In genomic region chr20:37309941-37310590, GRCh38 we compare ENCODE assay signal across 15 cellular contexts. TPM values are rescaled to one million over a fixed set of nuclear protein-coding genes. Genes with fewer than 3 reads are reported as not detected.
DNase-seq lines count a peak whose midpoint lies in the region; ATAC-seq and TF ChIP-seq lines count a peak whose summit lies in the region.
"Had no signal": no experiment of that assay in that cellular context is flagged by ENCODE, and none has a peak within 500 bp of the region (broad histone marks: within the 10 kb centered on the region; RNA-seq: fewer than 3 reads in every experiment).

No MANE protein-coding gene starts in this region.

- peak overlapping the region; percentile 52 for H3K27ac Mint-ChIP-seq in activated CD4-positive, alpha-beta memory T cell treated with anti-CD3 and anti-CD28 coated beads for 36 hours
- no peak overlapping the region for H3K27ac Mint-ChIP-seq in activated CD4-positive, alpha-beta memory T cell treated with anti-CD3 and anti-CD28 coated beads, Interleukin-2, amount 10 ng/mL, durations not matched to agents 7 days and 5 days
- peak overlapping the region; percentile 35 for H3K27ac Mint-ChIP-seq in stimulated activated memory B cell treated with anti-CD40 and anti-IgM and Interleukin-4, amounts not matched to agents 10 μg/mL and 1 μg/mL and 100 μg/mL, for 72 hours
- H3K27ac Mint-ChIP-seq in naive thymus-derived CD4-positive, alpha-beta T cell = peak overlapping the region in 1 of 9 donors; percentile 25
- H3K27ac Mint-ChIP-seq: T-cell had no signal

- H3K27me3 Mint-ChIP-seq in activated CD4-positive, alpha-beta memory T cell treated with anti-CD3 and anti-CD28 coated beads for 36 hours = no peaks in the 10 kb centered on the region
- no peaks in the 10 kb centered on the region for H3K27me3 Mint-ChIP-seq in activated CD4-positive, alpha-beta memory T cell treated with anti-CD3 and anti-CD28 coated beads, Interleukin-2, amount 10 ng/mL, durations not matched to agents 7 days and 5 days
- no peaks in the 10 kb centered on the region for H3K27me3 Mint-ChIP-seq in stimulated activated memory B cell treated with anti-CD40 and anti-IgM and Interleukin-4, amounts not matched to agents 10 μg/mL and 1 μg/mL and 100 μg/mL, for 72 hours
- no peaks in the 10 kb centered on the region for H3K27me3 Mint-ChIP-seq in naive thymus-derived CD4-positive, alpha-beta T cell
- H3K27me3 Mint-ChIP-seq: naive B cell, T-cell had no signal

- peak overlapping the region in 2 of 5 donors; percentile 56 to 60 for H3K27ac ChIP-seq in adrenal gland
- no peak overlapping the region for H3K27ac ChIP-seq in lower lobe of right lung
- no peak overlapping the region for H3K27ac ChIP-seq in naive thymus-derived CD4-positive, alpha-beta T cell (ENCODE audit: low read depth, low read length)
- H3K27ac ChIP-seq: dorsolateral prefrontal cortex, foreskin keratinocyte had no signal

- peak; percentile 45 to 56 for ATAC-seq in lower lobe of right lung
- no peak for ATAC-seq in stimulated activated memory B cell treated with anti-CD40 and anti-IgM and Interleukin-4, amounts not matched to agents 10 μg/mL and 1 μg/mL and 100 μg/mL, for 72 hours
- no peak for ATAC-seq in naive thymus-derived CD4-positive, alpha-beta T cell
- no peak for ATAC-seq in HG02870 (IDR thresholded peaks at IDR 0.05; ENCODE audit: unreplicated experiment)
- ATAC-seq: foreskin keratinocyte, T-cell had no signal

- H3K4me1 Mint-ChIP-seq in activated CD4-positive, alpha-beta memory T cell treated with anti-CD3 and anti-CD28 coated beads for 36 hours (ENCODE audit: low read depth) = peaks cover 23% of the 10 kb centered on the region
- H3K4me1 Mint-ChIP-seq in activated CD4-positive, alpha-beta memory T cell treated with anti-CD3 and anti-CD28 coated beads, Interleukin-2, amount 10 ng/mL, durations not matched to agents 7 days and 5 days = peaks cover 25% of the 10 kb centered on the region
- H3K4me1 Mint-ChIP-seq in stimulated activated memory B cell treated with anti-CD40 and anti-IgM and Interleukin-4, amounts not matched to agents 10 μg/mL and 1 μg/mL and 100 μg/mL, for 72 hours = peaks cover 67% of the 10 kb centered on the region
- peaks cover 13 to 28% (median 17%) of the 10 kb centered on the region in 7 donors for H3K4me1 Mint-ChIP-seq in naive thymus-derived CD4-positive, alpha-beta T cell

- POLR2A ChIA-PET in activated CD4-positive, alpha-beta memory T cell treated with anti-CD3 and anti-CD28 coated beads for 36 hours (lab: Charles Lee) = no interaction called here
- POLR2A ChIA-PET in activated CD4-positive, alpha-beta memory T cell treated with anti-CD3 and anti-CD28 coated beads, Interleukin-2, amount 10 ng/mL, durations not matched to agents 7 days and 5 days (lab: Charles Lee) = interaction anchor here (1.1 kb wide), 1 partner anchor 17 kb away, joined by 3 read pairs; no protein-coding TSS in a partner anchor
- POLR2A ChIA-PET in naive thymus-derived CD4-positive, alpha-beta T cell (lab: Charles Lee) = no interaction called here

- intact Hi-C loops in activated CD4-positive, alpha-beta memory T cell treated with anti-CD3 and anti-CD28 coated beads for 36 hours (cut with micrococcal nuclease) = no loop called here
- intact Hi-C loops in adrenal gland (cut with DNase I) (no loop called here), lower lobe of right lung (cut with DNase I) (no loop called here)
- intact Hi-C loops in naive thymus-derived CD4-positive, alpha-beta T cell (cut with micrococcal nuclease) = no loop called here

- H3K9me3 ChIP-seq in adrenal gland (replicated peaks in 1 of 3) = no peaks in the 10 kb centered on the region
- H3K9me3 ChIP-seq in lower lobe of right lung = no peaks in the 10 kb centered on the region
- H3K9me3 ChIP-seq in naive thymus-derived CD4-positive, alpha-beta T cell (ENCODE audit: control insufficient read depth in 2 of 3, low read length in 3 of 3) = no peaks in the 10 kb centered on the region
- H3K9me3 ChIP-seq: tibial nerve had no signal

- TF ChIP-seq CTCF in adrenal gland (IDR thresholded peaks at IDR 0.05) (no peak), lower lobe of right lung (IDR thresholded peaks at IDR 0.05) (no peak)

- H3K9me3 Mint-ChIP-seq in activated CD4-positive, alpha-beta memory T cell treated with anti-CD3 and anti-CD28 coated beads for 36 hours = no peaks in the 10 kb centered on the region
- no peaks in the 10 kb centered on the region for H3K9me3 Mint-ChIP-seq in activated CD4-positive, alpha-beta memory T cell treated with anti-CD3 and anti-CD28 coated beads, Interleukin-2, amount 10 ng/mL, durations not matched to agents 7 days and 5 days
- H3K9me3 Mint-ChIP-seq in stimulated activated memory B cell treated with anti-CD40 and anti-IgM and Interleukin-4, amounts not matched to agents 10 μg/mL and 1 μg/mL and 100 μg/mL, for 72 hours = no peaks in the 10 kb centered on the region
- no peaks in the 10 kb centered on the region for H3K9me3 Mint-ChIP-seq in naive thymus-derived CD4-positive, alpha-beta T cell
- H3K9me3 Mint-ChIP-seq: immature natural killer cell, naive B cell, T-cell had no signal

- H3K4me3 ChIP-seq in adrenal gland (no peak overlapping the region), lower lobe of right lung (no peak overlapping the region)
- H3K4me3 ChIP-seq in naive thymus-derived CD4-positive, alpha-beta T cell (ENCODE audit: low read length) = no peak overlapping the region
- H3K4me3 ChIP-seq: dorsolateral prefrontal cortex, tibial nerve had no signal

- H3K4me3 Mint-ChIP-seq in activated CD4-positive, alpha-beta memory T cell treated with anti-CD3 and anti-CD28 coated beads for 36 hours = no peak overlapping the region
- H3K4me3 Mint-ChIP-seq in activated CD4-positive, alpha-beta memory T cell treated with anti-CD3 and anti-CD28 coated beads, Interleukin-2, amount 10 ng/mL, durations not matched to agents 7 days and 5 days = no peak overlapping the region
- no peak overlapping the region for H3K4me3 Mint-ChIP-seq in stimulated activated memory B cell treated with anti-CD40 and anti-IgM and Interleukin-4, amounts not matched to agents 10 μg/mL and 1 μg/mL and 100 μg/mL, for 72 hours
- no peak overlapping the region for H3K4me3 Mint-ChIP-seq in naive thymus-derived CD4-positive, alpha-beta T cell
- H3K4me3 Mint-ChIP-seq: immature natural killer cell, naive B cell, T-cell had no signal

- H3K36me3 ChIP-seq in adrenal gland (replicated peaks in 1 of 2) = no peaks in the 10 kb centered on the region
- H3K36me3 ChIP-seq in lower lobe of right lung = peaks cover 57% of the 10 kb centered on the region
- peaks cover 0 to 23% (median 5%) of the 10 kb centered on the region in 3 experiments for H3K36me3 ChIP-seq in naive thymus-derived CD4-positive, alpha-beta T cell (ENCODE audit: control insufficient read depth in 2 of 3, insufficient read depth in 3 of 3, low read length in 3 of 3)

- CTCF ChIA-PET in activated CD4-positive, alpha-beta memory T cell treated with anti-CD3 and anti-CD28 coated beads for 36 hours (lab: Charles Lee) = no interaction called here
- CTCF ChIA-PET in activated CD4-positive, alpha-beta memory T cell treated with anti-CD3 and anti-CD28 coated beads, Interleukin-2, amount 10 ng/mL, durations not matched to agents 7 days and 5 days (lab: Charles Lee) = no interaction called here
- CTCF ChIA-PET in naive thymus-derived CD4-positive, alpha-beta T cell (lab: Charles Lee) = no interaction called here

- no peak for TF ChIP-seq POLR2A in adrenal gland (IDR thresholded peaks at IDR 0.05)

- peaks cover 12% of the 10 kb centered on the region for H3K36me3 Mint-ChIP-seq in activated CD4-positive, alpha-beta memory T cell treated with anti-CD3 and anti-CD28 coated beads for 36 hours
- peaks cover 9% of the 10 kb centered on the region for H3K36me3 Mint-ChIP-seq in activated CD4-positive, alpha-beta memory T cell treated with anti-CD3 and anti-CD28 coated beads, Interleukin-2, amount 10 ng/mL, durations not matched to agents 7 days and 5 days (ENCODE audit: low read depth)
- H3K36me3 Mint-ChIP-seq in stimulated activated memory B cell treated with anti-CD40 and anti-IgM and Interleukin-4, amounts not matched to agents 10 μg/mL and 1 μg/mL and 100 μg/mL, for 72 hours = peaks cover 54% of the 10 kb centered on the region
- peaks cover 0 to 38% (median 7%) of the 10 kb centered on the region in 5 donors for H3K36me3 Mint-ChIP-seq in naive thymus-derived CD4-positive, alpha-beta T cell

- peaks cover 7 to 35% of the 10 kb centered on the region in 2 donors for H3K4me1 ChIP-seq in adrenal gland (replicated peaks in 1 of 2)
- peaks cover 30% of the 10 kb centered on the region for H3K4me1 ChIP-seq in lower lobe of right lung
- H3K4me1 ChIP-seq in naive thymus-derived CD4-positive, alpha-beta T cell (ENCODE audit: control insufficient read depth in 2 of 2, insufficient read depth in 2 of 2, low read length in 2 of 2) = no peaks in the 10 kb centered on the region

- no peak for DNase-seq in activated CD4-positive, alpha-beta memory T cell treated with anti-CD3 and anti-CD28 coated beads for 36 hours
- no peak for DNase-seq in activated CD4-positive, alpha-beta memory T cell treated with anti-CD3 and anti-CD28 coated beads, Interleukin-2, amount 10 ng/mL, durations not matched to agents 7 days and 5 days
- peak in 6 of 7 donors; percentile 57 to 78 (median 70) for DNase-seq in adrenal gland
- no peak for DNase-seq in lower lobe of right lung
- no peak for DNase-seq in naive thymus-derived CD4-positive, alpha-beta T cell
- no peak for DNase-seq in putamen (ENCODE audit: low spot score)
- DNase-seq: dorsolateral prefrontal cortex, foreskin keratinocyte, immature natural killer cell, naive B cell, NCI-H510A treated with DMSO at 0.1 percent for 48 hours, T-cell had no signal

- H3K27me3 ChIP-seq in adrenal gland = no peaks in the 10 kb centered on the region
- H3K27me3 ChIP-seq in lower lobe of right lung (ENCODE audit: low read depth) = no peaks in the 10 kb centered on the region
- no peaks in the 10 kb centered on the region for H3K27me3 ChIP-seq in naive thymus-derived CD4-positive, alpha-beta T cell (ENCODE audit: control insufficient read depth in 2 of 2, insufficient read depth in 2 of 2, low read length in 2 of 2)
- H3K27me3 ChIP-seq: dorsolateral prefrontal cortex, foreskin keratinocyte, tibial nerve had no signal

- WGBS in adrenal gland, 4 donors = 40 to 55% (median 51%) methylated on average over 15 to 16 of the region's 16 CpGs

RNA-seq across cellular contexts. Expression of gene MANBAL, which starts 20.6 kb away (rescaled TPM):
- 10 to 100 TPM; 11.9 to 12.5 TPM for total RNA-seq in activated CD4-positive, alpha-beta memory T cell treated with anti-CD3 and anti-CD28 coated beads for 36 hours
- total RNA-seq in activated CD4-positive, alpha-beta memory T cell treated with anti-CD3 and anti-CD28 coated beads, Interleukin-2, amount 10 ng/mL, durations not matched to agents 7 days and 5 days = 1 to 10 TPM; 9.0 to 9.7 TPM
- total RNA-seq in adrenal gland (100 to 1,000 TPM in 1 of 8 donors, 10 to 100 TPM in 7; 13.9 to 364 (median 54.8) TPM), lower lobe of right lung (28.2 TPM)
- 100 to 1,000 TPM in 1 of 3 donors, 10 to 100 TPM in 2; 53.7 to 101 (median 67.3) TPM for polyA plus RNA-seq in adrenal gland
- total RNA-seq in naive thymus-derived CD4-positive, alpha-beta T cell = 10 to 100 TPM in 3 of 5 experiments, 1 to 10 TPM in 2; 4.2 to 12.3 (median 11.5) TPM
- polyA plus RNA-seq in naive thymus-derived CD4-positive, alpha-beta T cell = 10 to 100 TPM; 21.2 to 28.4 TPM

RNA-seq across cellular contexts. Expression of gene SRC, which starts 35.9 kb away (rescaled TPM):
- 1 to 10 TPM; 5.3 to 6.1 TPM for total RNA-seq in activated CD4-positive, alpha-beta memory T cell treated with anti-CD3 and anti-CD28 coated beads for 36 hours
- 1 to 10 TPM; 2.6 to 2.7 TPM for total RNA-seq in activated CD4-positive, alpha-beta memory T cell treated with anti-CD3 and anti-CD28 coated beads, Interleukin-2, amount 10 ng/mL, durations not matched to agents 7 days and 5 days
- total RNA-seq in adrenal gland = 10 to 100 TPM; 40.1 to 83.0 (median 58.5) TPM
- polyA plus RNA-seq in adrenal gland = 10 to 100 TPM; 45.6 to 68.6 (median 49.0) TPM
- 72.7 TPM for total RNA-seq in lower lobe of right lung
- total RNA-seq in naive thymus-derived CD4-positive, alpha-beta T cell = 10 to 100 TPM in 1 of 5 experiments, 1 to 10 TPM in 4; 2.8 to 26.6 (median 4.4) TPM
- under 1 TPM; 0.63 to 0.82 TPM for polyA plus RNA-seq in naive thymus-derived CD4-positive, alpha-beta T cell

RNA-seq across cellular contexts. Expression of gene GHRH, which starts 48.5 kb away (rescaled TPM):
- total RNA-seq in activated CD4-positive, alpha-beta memory T cell treated with anti-CD3 and anti-CD28 coated beads for 36 hours = not detected
- not detected for total RNA-seq in activated CD4-positive, alpha-beta memory T cell treated with anti-CD3 and anti-CD28 coated beads, Interleukin-2, amount 10 ng/mL, durations not matched to agents 7 days and 5 days
- not detected for total RNA-seq in adrenal gland
- polyA plus RNA-seq in adrenal gland = 10 to 100 TPM in 1 of 3 donors, under 1 TPM in 1, not detected in 1; 0.91 to 26.1 TPM
- not detected for total RNA-seq in lower lobe of right lung
- not detected for total RNA-seq in naive thymus-derived CD4-positive, alpha-beta T cell
- polyA plus RNA-seq in naive thymus-derived CD4-positive, alpha-beta T cell = not detected
- total RNA-seq: foreskin keratinocyte, T-cell, tibial nerve had no signal
- polyA plus RNA-seq: foreskin keratinocyte, immature natural killer cell had no signal

Comparison
In these comparisons a context has a peak if more than half of its experiments do, and no peak if none do; other contexts are left out.
1. DNase-seq: peak in adrenal gland (6 of 7); none in activated CD4-positive, alpha-beta memory T cell treated with anti-CD3 and anti-CD28 coated beads for 36 hours (single experiment), activated CD4-positive, alpha-beta memory T cell treated with anti-CD3 and anti-CD28 coated beads, Interleukin-2, amount 10 ng/mL, durations not matched to agents 7 days and 5 days (single experiment), lower lobe of right lung (single experiment), naive thymus-derived CD4-positive, alpha-beta T cell (0 of 9) and putamen (single experiment).
2. ATAC-seq: peak in lower lobe of right lung (2 of 2); none in stimulated activated memory B cell treated with anti-CD40 and anti-IgM and Interleukin-4, amounts not matched to agents 10 μg/mL and 1 μg/mL and 100 μg/mL, for 72 hours (single experiment), naive thymus-derived CD4-positive, alpha-beta T cell (single experiment) and HG02870 (single experiment).